In the genomic region with DNA sequence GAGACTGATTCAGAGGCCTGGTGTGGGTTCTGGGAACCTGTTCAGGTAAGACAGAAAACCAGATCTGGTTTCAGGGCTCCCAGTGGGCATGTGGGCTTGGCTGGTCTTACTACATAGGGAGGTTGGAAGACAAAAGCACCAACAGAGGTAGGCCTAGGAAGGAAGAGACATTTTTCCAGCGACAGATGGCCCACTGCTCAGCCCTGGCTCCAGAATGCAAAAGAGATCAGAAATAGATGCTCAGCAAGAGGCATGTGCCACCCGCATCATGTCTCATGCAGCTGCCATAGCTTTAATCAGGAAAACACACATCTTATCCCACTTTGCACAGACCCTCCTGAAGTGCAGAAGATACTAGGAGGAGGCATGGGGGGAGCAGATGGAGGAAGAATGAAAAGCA, we compare ENCODE assay signal across 17 cellular contexts. TPM values are rescaled to one million over a fixed set of nuclear protein-coding genes. Genes with fewer than 3 reads are reported as not detected.
"Had no signal": no experiment of that assay in that cellular context is flagged by ENCODE, and none has a peak within 500 bp of the region (broad histone marks: within the 10 kb centered on the region; RNA-seq: fewer than 3 reads in every experiment).

No MANE protein-coding gene starts in this region.

- H3K27me3 Mint-ChIP-seq: activated CD4-positive, alpha-beta T cell treated with anti-CD3 and anti-CD28 coated beads, Interleukin-2, amount 10 ng/mL, durations not matched to agents 24 days and 14 days; naive thymus-derived CD8-positive, alpha-beta T cell had no signal

- H3K9me3 ChIP-seq: body of pancreas, right atrium auricular region, SK-N-SH, upper lobe of right lung had no signal

- DNase-seq: activated CD4-positive, alpha-beta T cell treated with anti-CD3 and anti-CD28 coated beads, Interleukin-2, amount 10 ng/mL, durations not matched to agents 24 days and 14 days; activated naive CD4-positive, alpha-beta T cell treated with Interleukin-2 at 50 U/mL for 16 hours; activated T-cell treated with anti-CD3 and anti-CD28 coated beads, Interleukin-2, amount 50 U/mL, for 4 hours; body of pancreas; foreskin melanocyte; head of caudate nucleus; naive thymus-derived CD8-positive, alpha-beta T cell; SK-N-SH; small intestine; stimulated activated naive CD4-positive, alpha-beta T cell; upper lobe of right lung had no signal

- H3K27me3 ChIP-seq: body of pancreas, right atrium auricular region, upper lobe of right lung had no signal

- H3K9me3 Mint-ChIP-seq: activated CD4-positive, alpha-beta T cell treated with anti-CD3 and anti-CD28 coated beads, Interleukin-2, amount 10 ng/mL, durations not matched to agents 24 days and 14 days; activated T-cell treated with anti-CD3 and anti-CD28 coated beads, Interleukin-2, amount 50 U/mL, for 4 hours; naive thymus-derived CD8-positive, alpha-beta T cell; T-helper 1 cell treated with Interleukin-12 subunit alpha and Interleukin-12 subunit beta and Interleukin-4 antibody, amounts not matched to agents 30 μg/mL and 1 μg/mL, for 36 hours; WTC11 had no signal

- H3K27ac ChIP-seq: body of pancreas, right atrium auricular region, upper lobe of right lung had no signal

- H3K9ac ChIP-seq: SK-N-SH had no signal

- H3K4me2 ChIP-seq: SK-N-SH had no signal

- H3K27ac Mint-ChIP-seq: activated CD4-positive, alpha-beta T cell treated with anti-CD3 and anti-CD28 coated beads, Interleukin-2, amount 10 ng/mL, durations not matched to agents 24 days and 14 days; T-helper 1 cell treated with Interleukin-12 subunit alpha and Interleukin-12 subunit beta and Interleukin-4 antibody, amounts not matched to agents 30 μg/mL and 1 μg/mL, for 36 hours; WTC11 had no signal

- H3K4me3 Mint-ChIP-seq: activated CD4-positive, alpha-beta T cell treated with anti-CD3 and anti-CD28 coated beads, Interleukin-2, amount 10 ng/mL, durations not matched to agents 24 days and 14 days; activated T-cell treated with anti-CD3 and anti-CD28 coated beads, Interleukin-2, amount 50 U/mL, for 4 hours; naive thymus-derived CD8-positive, alpha-beta T cell; T-helper 1 cell treated with Interleukin-12 subunit alpha and Interleukin-12 subunit beta and Interleukin-4 antibody, amounts not matched to agents 30 μg/mL and 1 μg/mL, for 36 hours; WTC11 had no signal

- H3K4me3 ChIP-seq: body of pancreas, right atrium auricular region, upper lobe of right lung had no signal

RNA-seq across cellular contexts. Expression of a gene that starts 39.7 kb away (rescaled TPM):
- total RNA-seq: activated CD4-positive, alpha-beta T cell treated with anti-CD3 and anti-CD28 coated beads, Interleukin-2, amount 10 ng/mL, durations not matched to agents 24 days and 14 days; activated T-cell treated with anti-CD3 and anti-CD28 coated beads, Interleukin-2, amount 50 U/mL, for 4 hours; body of pancreas; endothelial cell of umbilical vein; lung microvascular endothelial cell; naive thymus-derived CD8-positive, alpha-beta T cell; posterior vena cava; right atrium auricular region; upper lobe of right lung; WTC11 had no signal
- polyA plus RNA-seq: endothelial cell of umbilical vein, SK-N-SH, small intestine had no signal
